In genomic region chr5:16704945-16705344, GRCh38 we compare ENCODE assay signal across 18 cellular contexts.
"Had no signal": no experiment of that assay in that cellular context is flagged by ENCODE, and none has a peak within 500 bp of the region (broad histone marks: within the 10 kb centered on the region; RNA-seq: fewer than 3 reads in every experiment).

No MANE protein-coding gene starts in this region.

- H3K27ac Mint-ChIP-seq: naive thymus-derived CD8-positive, alpha-beta T cell; stimulated activated naive B cell treated with anti-CD40 and anti-IgM and Interleukin-4, amounts not matched to agents 10 μg/mL and 1 μg/mL and 100 μg/mL, for 72 hours; type B pancreatic cell had no signal

- DNase-seq: heart left ventricle; hippocampal formation; mucosa of descending colon; naive thymus-derived CD8-positive, alpha-beta T cell; retina; right lobe of liver; stimulated activated CD4-positive, alpha-beta T cell treated with anti-CD3 and anti-CD28 coated beads, Interleukin-15, amount 100 ng/mL, for 24 hours; stimulated activated CD4-positive, alpha-beta T cell treated with anti-CD3 and anti-CD28 coated beads, Interleukin-1b, Interleukin-23, amount 100 ng/mL, for 48 hours; stimulated activated CD4-positive, alpha-beta T cell treated with anti-CD3 and anti-CD28 coated beads, Interleukin-4, amount 100 ng/mL, for 4 hours; stimulated activated naive B cell treated with anti-CD40 and anti-IgM and Interleukin-4, amounts not matched to agents 10 μg/mL and 1 μg/mL and 100 μg/mL, for 72 hours; stomach; substantia nigra had no signal

- H3K36me3 ChIP-seq: prostate gland had no signal

- H3K4me1 Mint-ChIP-seq: stimulated activated naive B cell treated with anti-CD40 and anti-IgM and Interleukin-4, amounts not matched to agents 10 μg/mL and 1 μg/mL and 100 μg/mL, for 72 hours had no signal

- H3K9ac ChIP-seq: parathyroid adenoma had no signal

- H3K79me2 ChIP-seq: parathyroid adenoma had no signal

- H3K9me3 ChIP-seq: heart left ventricle, mucosa of descending colon, prostate gland, right lobe of liver, stomach had no signal

- H3K4me1 ChIP-seq: heart left ventricle, prostate gland, right lobe of liver had no signal

- H3K4me3 ChIP-seq: heart left ventricle, mucosa of descending colon, prostate gland, right lobe of liver, stomach had no signal

- H3K4me3 Mint-ChIP-seq: naive thymus-derived CD8-positive, alpha-beta T cell; neural crest cell; stimulated activated naive B cell treated with anti-CD40 and anti-IgM and Interleukin-4, amounts not matched to agents 10 μg/mL and 1 μg/mL and 100 μg/mL, for 72 hours; type B pancreatic cell had no signal

- H3K27me3 Mint-ChIP-seq: stimulated activated naive B cell treated with anti-CD40 and anti-IgM and Interleukin-4, amounts not matched to agents 10 μg/mL and 1 μg/mL and 100 μg/mL, for 72 hours; type B pancreatic cell had no signal

- H3K27me3 ChIP-seq: heart left ventricle, right lobe of liver, stomach had no signal

- H2AFZ ChIP-seq: parathyroid adenoma had no signal

- ATAC-seq: heart left ventricle; mucosa of descending colon; naive thymus-derived CD8-positive, alpha-beta T cell; right lobe of liver; stimulated activated naive B cell treated with anti-CD40 and anti-IgM and Interleukin-4, amounts not matched to agents 10 μg/mL and 1 μg/mL and 100 μg/mL, for 72 hours had no signal

- FAIRE-seq: frontal cortex, urothelium cell line had no signal

- H3K9me3 Mint-ChIP-seq: neural crest cell, type B pancreatic cell had no signal

- H3K36me3 Mint-ChIP-seq: naive thymus-derived CD8-positive, alpha-beta T cell; stimulated activated naive B cell treated with anti-CD40 and anti-IgM and Interleukin-4, amounts not matched to agents 10 μg/mL and 1 μg/mL and 100 μg/mL, for 72 hours had no signal

- H3K27ac ChIP-seq: heart left ventricle, parathyroid adenoma, prostate gland, right lobe of liver, stomach had no signal
